22 cellular contexts compared by ENCODE assay signal in genomic region chr14:59280961-59281360, GRCh38.
"Had no signal": no experiment of that assay in that cellular context is flagged by ENCODE, and none has a peak within 500 bp of the region (broad histone marks: within the 10 kb centered on the region; RNA-seq: fewer than 3 reads in every experiment).

No MANE protein-coding gene starts in this region.

- H3K27me3 ChIP-seq: dorsolateral prefrontal cortex, esophagus squamous epithelium, gastroesophageal sphincter, neural progenitor cell, pancreas, tibial artery had no signal

- H3K9me3 ChIP-seq: esophagus squamous epithelium, gastroesophageal sphincter, left ventricle myocardium inferior, lower lobe of right lung, pancreas, tibial artery had no signal

- H3K27me3 Mint-ChIP-seq: natural killer cell treated with Interleukin-12 subunit alpha and Interleukin-12 subunit beta and Interleukin-15 and Interleukin-18, amount 100 ng/mL, for 72 hours; progenitor cell of endocrine pancreas; stimulated activated naive CD8-positive, alpha-beta T cell treated with anti-CD3 and anti-CD28 coated beads, Interleukin-15, Interleukin-2, amounts not matched to agents 100 ng/mL and 50 ng/mL, for 24 hours had no signal

- H3K4me3 ChIP-seq: dorsolateral prefrontal cortex, esophagus squamous epithelium, gastroesophageal sphincter, left ventricle myocardium inferior, lower lobe of right lung, neural progenitor cell, pancreas, smooth muscle cell, tibial artery had no signal

- H3K4me3 Mint-ChIP-seq: immature natural killer cell; natural killer cell treated with Interleukin-12 subunit alpha and Interleukin-12 subunit beta and Interleukin-15 and Interleukin-18, amount 100 ng/mL, for 72 hours; neural progenitor cell; stimulated activated naive CD8-positive, alpha-beta T cell treated with anti-CD3 and anti-CD28 coated beads, Interleukin-15, Interleukin-2, amounts not matched to agents 100 ng/mL and 50 ng/mL, for 24 hours had no signal

- H3K27ac Mint-ChIP-seq: immature natural killer cell; natural killer cell treated with Interleukin-12 subunit alpha and Interleukin-12 subunit beta and Interleukin-15 and Interleukin-18, amount 100 ng/mL, for 72 hours; neural progenitor cell; progenitor cell of endocrine pancreas; stimulated activated naive CD8-positive, alpha-beta T cell treated with anti-CD3 and anti-CD28 coated beads, Interleukin-15, Interleukin-2, amounts not matched to agents 100 ng/mL and 50 ng/mL, for 24 hours had no signal

- H3K27ac ChIP-seq: dorsolateral prefrontal cortex, esophagus squamous epithelium, lower lobe of right lung, neural progenitor cell, pancreas had no signal

- DNase-seq: cortex of kidney; dorsolateral prefrontal cortex; effector CD8-positive, alpha-beta T cell; esophagus squamous epithelium; glutamatergic neuron; immature natural killer cell; kidney; left cardiac atrium; left ventricle myocardium inferior; lower lobe of right lung; midbrain; nucleus accumbens; pancreas; right cardiac atrium; stimulated activated CD4-positive, alpha-beta T cell treated with anti-CD3 and anti-CD28 coated beads, Interleukin-2, amount 100 ng/mL, for 48 hours; tibial artery had no signal

- ATAC-seq: natural killer cell treated with Interleukin-12 subunit alpha and Interleukin-12 subunit beta and Interleukin-15 and Interleukin-18, amount 100 ng/mL, for 72 hours; pancreas had no signal

- H3K36me3 ChIP-seq: esophagus squamous epithelium, gastroesophageal sphincter, left ventricle myocardium inferior, lower lobe of right lung, pancreas, tibial artery had no signal
